ENCODE assay signal across 25 cellular contexts in genomic region chr20:31551163-31551562, GRCh38. TPM values are rescaled to one million over a fixed set of nuclear protein-coding genes. Genes with fewer than 3 reads are reported as not detected.
DNase-seq lines count a peak whose midpoint lies in the region; ATAC-seq and TF ChIP-seq lines count a peak whose summit lies in the region.
"Had no signal": no experiment of that assay in that cellular context is flagged by ENCODE, and none has a peak within 500 bp of the region (broad histone marks: within the 10 kb centered on the region; RNA-seq: fewer than 3 reads in every experiment).

No MANE protein-coding gene starts in this region.

- peaks cover 31% of the 10 kb centered on the region for H3K4me1 ChIP-seq in PC-9 (replicated peaks; ENCODE audit: insufficient read depth)
- H3K4me1 ChIP-seq in smooth muscle cell (ENCODE audit: low read depth) = no peaks in the 10 kb centered on the region
- H3K4me1 ChIP-seq: BE2C, upper lobe of right lung had no signal

- H3K79me2 ChIP-seq in PC-9 (ENCODE audit: low read depth) (peaks cover 44% of the 10 kb centered on the region), smooth muscle cell (ENCODE audit: low read depth) (peaks cover 22% of the 10 kb centered on the region)

- H3K36me3 ChIP-seq in PC-9 (ENCODE audit: low read depth) (peaks cover 47% of the 10 kb centered on the region), smooth muscle cell (ENCODE audit: low read depth) (peaks cover 3% of the 10 kb centered on the region)

- CTCF ChIA-PET in activated naive CD4-positive, alpha-beta T cell treated with anti-CD3 and anti-CD28 coated beads for 36 hours (lab: Charles Lee) = interaction anchor here (0.7 to 14.5 kb wide), 6 partner anchors 9 to 60 kb away, joined by 3 to 321 read pairs (median 6); no protein-coding TSS in a partner anchor
- CTCF ChIA-PET in PC-9 (lab: Charles Lee) (interaction anchor here (0.6 kb wide), 1 partner anchor 91 kb away, joined by 8 read pairs; no protein-coding TSS in a partner anchor), WTC11 (lab: Charles Lee) (interaction anchor here (1.2 to 14.0 kb wide), 5 partner anchors 9 to 111 kb away, joined by 3 to 850 read pairs (median 4); partner anchors contain the start of gene ID1)

- H3K9ac ChIP-seq in smooth muscle cell (ENCODE audit: low read depth) = no peak overlapping the region

- H4K20me1 ChIP-seq in PC-9 (ENCODE audit: insufficient read depth) (no peaks in the 10 kb centered on the region), smooth muscle cell (ENCODE audit: low read depth) (peaks cover 15% of the 10 kb centered on the region)

- H3K27me3 Mint-ChIP-seq in activated naive CD4-positive, alpha-beta T cell treated with anti-CD3 and anti-CD28 coated beads for 36 hours (ENCODE audit: low read depth) = no peaks in the 10 kb centered on the region
- H3K27me3 Mint-ChIP-seq in glutamatergic neuron (ENCODE audit: unreplicated experiment) (peaks cover 26% of the 10 kb centered on the region), WTC11 (ENCODE audit: low read depth) (no peaks in the 10 kb centered on the region)
- H3K27me3 Mint-ChIP-seq: activated CD8-positive, alpha-beta memory T cell treated with anti-CD3 and anti-CD28 coated beads, Interleukin-2, amount 10 ng/mL, durations not matched to agents 7 days and 5 days; activated naive CD8-positive, alpha-beta T cell; naive B cell had no signal

- H3K27ac ChIP-seq in PC-9 (0 out of 2 replicates have a peak overlapping the region, but pooled peaks have one; percentile 47), smooth muscle cell (ENCODE audit: low read depth) (peak overlapping the region; percentile 66)
- H3K27ac ChIP-seq: left ventricle myocardium inferior, upper lobe of right lung had no signal

- TF ChIP-seq CTCF in PC-9 (conservative IDR thresholded peaks at IDR 0.05) (no peak), glutamatergic neuron (IDR thresholded peaks at IDR 0.05; ENCODE audit: partially characterized antibody, unreplicated experiment) (no peak), smooth muscle cell (IDR thresholded peaks at IDR 0.05; ENCODE audit: borderline replicate concordance, insufficient read depth, poor library complexity, severe bottlenecking) (no peak), WTC11 (IDR thresholded peaks at IDR 0.05) (no peak)

- H3K36me3 Mint-ChIP-seq in activated naive CD4-positive, alpha-beta T cell treated with anti-CD3 and anti-CD28 coated beads, Interleukin-2, amount 50 U/mL, for 72 hours = peaks cover 34 to 35% of the 10 kb centered on the region in 2 donors
- H3K36me3 Mint-ChIP-seq in activated naive CD4-positive, alpha-beta T cell treated with anti-CD3 and anti-CD28 coated beads for 36 hours (ENCODE audit: low read depth) = peaks cover 46% of the 10 kb centered on the region
- peaks cover 16% of the 10 kb centered on the region for H3K36me3 Mint-ChIP-seq in glutamatergic neuron (ENCODE audit: unreplicated experiment)
- H3K36me3 Mint-ChIP-seq in WTC11 = peaks cover 64% of the 10 kb centered on the region

- H3K9me3 Mint-ChIP-seq in activated naive CD4-positive, alpha-beta T cell treated with anti-CD3 and anti-CD28 coated beads, Interleukin-2, amount 50 U/mL, for 72 hours = no peaks in the 10 kb centered on the region
- no peaks in the 10 kb centered on the region for H3K9me3 Mint-ChIP-seq in activated naive CD4-positive, alpha-beta T cell treated with anti-CD3 and anti-CD28 coated beads for 36 hours
- H3K9me3 Mint-ChIP-seq in glutamatergic neuron (ENCODE audit: unreplicated experiment) (peaks cover 26% of the 10 kb centered on the region), WTC11 (no peaks in the 10 kb centered on the region)
- H3K9me3 Mint-ChIP-seq: naive B cell had no signal

- H3K4me1 Mint-ChIP-seq in activated naive CD4-positive, alpha-beta T cell treated with anti-CD3 and anti-CD28 coated beads for 36 hours (ENCODE audit: low read depth) = peaks cover 20% of the 10 kb centered on the region
- peaks cover 47% of the 10 kb centered on the region for H3K4me1 Mint-ChIP-seq in glutamatergic neuron (ENCODE audit: low read depth, unreplicated experiment)
- H3K4me1 Mint-ChIP-seq in WTC11 = 0 out of 2 replicates have a peak, but pooled peaks cover 4% of the 10 kb centered on the region

- peak overlapping the region; percentile 9 to 30 for H3K27ac Mint-ChIP-seq in activated naive CD4-positive, alpha-beta T cell treated with anti-CD3 and anti-CD28 coated beads, Interleukin-2, amount 50 U/mL, for 72 hours
- H3K27ac Mint-ChIP-seq in activated naive CD4-positive, alpha-beta T cell treated with anti-CD3 and anti-CD28 coated beads for 36 hours = no peak overlapping the region
- H3K27ac Mint-ChIP-seq in glutamatergic neuron (ENCODE audit: unreplicated experiment) = peak overlapping the region; percentile 34
- H3K27ac Mint-ChIP-seq in WTC11 = no peak overlapping the region
- H3K27ac Mint-ChIP-seq: activated CD8-positive, alpha-beta memory T cell treated with anti-CD3 and anti-CD28 coated beads, Interleukin-2, amount 10 ng/mL, durations not matched to agents 7 days and 5 days; activated naive CD8-positive, alpha-beta T cell had no signal

- POLR2A ChIA-PET in PC-9 (lab: Charles Lee; ENCODE audit: unreplicated experiment) (interaction anchor here (0.6 kb wide), 1 partner anchor 62 kb away, joined by 3 read pairs; no protein-coding TSS in a partner anchor), WTC11 (lab: Charles Lee) (interaction anchor here (0.6 kb wide), 1 partner anchor 60 kb away, joined by 3 read pairs; no protein-coding TSS in a partner anchor)

- H3K27me3 ChIP-seq in PC-9 (ENCODE audit: insufficient read depth, low read depth) (no peaks in the 10 kb centered on the region), smooth muscle cell (ENCODE audit: low read depth) (no peaks in the 10 kb centered on the region)
- H3K27me3 ChIP-seq: BE2C, dorsolateral prefrontal cortex, upper lobe of right lung had no signal

- no peaks in the 10 kb centered on the region for H3K9me2 ChIP-seq in PC-9 (ENCODE audit: insufficient read depth)

- peaks cover 54% of the 10 kb centered on the region; the same call in 1 of the 2 replicates for H3F3A ChIP-seq in PC-9 (ENCODE audit: insufficient read depth, low read depth)
- H3F3A ChIP-seq in smooth muscle cell (ENCODE audit: low read depth) = peaks cover 28% of the 10 kb centered on the region

- ATAC-seq in activated naive CD4-positive, alpha-beta T cell treated with anti-CD3 and anti-CD28 coated beads, Interleukin-2, amount 50 U/mL, for 72 hours = no peak
- ATAC-seq in WTC11 = no peak
- ATAC-seq: activated CD8-positive, alpha-beta memory T cell treated with anti-CD3 and anti-CD28 coated beads, Interleukin-2, amount 10 ng/mL, durations not matched to agents 7 days and 5 days; upper lobe of right lung had no signal

- intact Hi-C loops in activated naive CD4-positive, alpha-beta T cell treated with anti-CD3 and anti-CD28 coated beads for 36 hours (cut with micrococcal nuclease) = no loop called here
- intact Hi-C loops in PC-9 (cut with micrococcal nuclease; ENCODE audit: unreplicated experiment) = no loop called here

- no peaks in the 10 kb centered on the region for H3K9me3 ChIP-seq in PC-9 (ENCODE audit: insufficient read depth, low read depth)
- no peaks in the 10 kb centered on the region for H3K9me3 ChIP-seq in smooth muscle cell (replicated peaks; ENCODE audit: low read depth)
- H3K9me3 ChIP-seq: BE2C, left ventricle myocardium inferior, upper lobe of right lung had no signal

- H3K4me2 ChIP-seq in PC-9 (no peak overlapping the region), smooth muscle cell (peak overlapping the region; percentile 1)

- H3K4me3 ChIP-seq in PC-9 (no peak overlapping the region), smooth muscle cell (no peak overlapping the region)
- H3K4me3 ChIP-seq: dorsolateral prefrontal cortex, left ventricle myocardium inferior, upper lobe of right lung had no signal

- no peak overlapping the region for H2AFZ ChIP-seq in PC-9
- H2AFZ ChIP-seq in smooth muscle cell (ENCODE audit: low read depth) = no peak overlapping the region

- no peak for DNase-seq in activated naive CD4-positive, alpha-beta T cell treated with anti-CD3 and anti-CD28 coated beads, Interleukin-2, amount 50 U/mL, for 72 hours (ENCODE audit: low spot score in 2 of 2)
- DNase-seq in activated naive CD4-positive, alpha-beta T cell treated with anti-CD3 and anti-CD28 coated beads for 36 hours = no peak
- DNase-seq in PC-9 (no peak), glutamatergic neuron (no peak), smooth muscle cell (lab: John Stamatoyannopoulos, UW; ENCODE audit: unreplicated experiment) (no peak), GM03348 (ENCODE audit: low spot score) (no peak), epidermal melanocyte (ENCODE audit: insufficient read length, low spot score) (no peak), WTC11 (ENCODE audit: low spot score) (no peak)
- DNase-seq: activated CD4-positive, alpha-beta T cell treated with anti-CD3 and anti-CD28 coated beads for 1 hour; activated CD8-positive, alpha-beta memory T cell treated with anti-CD3 and anti-CD28 coated beads, Interleukin-2, amount 10 ng/mL, durations not matched to agents 7 days and 5 days; BE2C; cerebellar nuclear complex; dorsolateral prefrontal cortex; KG1; left ventricle myocardium inferior; naive B cell; NCI-H1417; NCI-H2081; NCI-H226; occipital lobe; small intestine; stimulated activated CD4-positive, alpha-beta T cell treated with anti-CD3 and anti-CD28 coated beads, Interleukin-1b, Interleukin-23, amount 100 ng/mL, for 48 hours; T-helper 1 cell; upper lobe of right lung had no signal

- H3K4me3 Mint-ChIP-seq in activated naive CD4-positive, alpha-beta T cell treated with anti-CD3 and anti-CD28 coated beads for 36 hours = no peak overlapping the region
- H3K4me3 Mint-ChIP-seq in glutamatergic neuron (ENCODE audit: unreplicated experiment) = no peak overlapping the region
- no peak overlapping the region for H3K4me3 Mint-ChIP-seq in WTC11
- H3K4me3 Mint-ChIP-seq: activated CD8-positive, alpha-beta memory T cell treated with anti-CD3 and anti-CD28 coated beads, Interleukin-2, amount 10 ng/mL, durations not matched to agents 7 days and 5 days; activated naive CD8-positive, alpha-beta T cell; naive B cell had no signal

- BruUV-seq in PC-9 (replicated peaks; lab: Mats Ljungman, UMichigan) = no TSS peak

RNA-seq across cellular contexts. Expression of gene HM13, which starts 36.9 kb away (rescaled TPM):
- total RNA-seq in activated naive CD4-positive, alpha-beta T cell treated with anti-CD3 and anti-CD28 coated beads, Interleukin-2, amount 50 U/mL, for 72 hours = 100 to 1,000 TPM; 108 to 124 TPM
- 10 to 100 TPM; 67.3 to 69.4 TPM for total RNA-seq in activated naive CD4-positive, alpha-beta T cell treated with anti-CD3 and anti-CD28 coated beads for 36 hours
- total RNA-seq in PC-9 (2021) (220 and 272 TPM in 2 replicates), glutamatergic neuron (ENCODE audit: unreplicated experiment) (320 TPM), smooth muscle cell (165 and 210 TPM in 2 replicates), WTC11 (2021) (93.3 to 103 TPM (median 101 TPM) in 3 replicates)
- polyA plus RNA-seq in smooth muscle cell = 336 and 397 TPM in 2 replicates

RNA-seq across cellular contexts. Expression of gene ID1, which starts 53.9 kb away (rescaled TPM):
- 10 to 100 TPM in 1 of 2 donors, 1 to 10 TPM in 1; 1.4 to 19.4 TPM for total RNA-seq in activated naive CD4-positive, alpha-beta T cell treated with anti-CD3 and anti-CD28 coated beads, Interleukin-2, amount 50 U/mL, for 72 hours
- 1 to 10 TPM; 1.8 to 2.4 TPM for total RNA-seq in activated naive CD4-positive, alpha-beta T cell treated with anti-CD3 and anti-CD28 coated beads for 36 hours
- total RNA-seq in PC-9 (2021) (74.4 and 164 TPM in 2 replicates), glutamatergic neuron (ENCODE audit: unreplicated experiment) (92.0 TPM), smooth muscle cell (396 and 414 TPM in 2 replicates), WTC11 (2021) (88.8 to 158 TPM (median 149 TPM) in 3 replicates)
- 87.6 and 182 TPM in 2 replicates for polyA plus RNA-seq in smooth muscle cell
- total RNA-seq: activated CD8-positive, alpha-beta memory T cell treated with anti-CD3 and anti-CD28 coated beads, Interleukin-2, amount 10 ng/mL, durations not matched to agents 7 days and 5 days had no signal

Comparison
In these comparisons a context has a peak if more than half of its experiments do, and no peak if none do; other contexts are left out.
1. H3K27ac Mint-ChIP-seq: peak in activated naive CD4-positive, alpha-beta T cell treated with anti-CD3 and anti-CD28 coated beads, Interleukin-2, amount 50 U/mL, for 72 hours (2 of 2) and glutamatergic neuron (single experiment); none in activated naive CD4-positive, alpha-beta T cell treated with anti-CD3 and anti-CD28 coated beads for 36 hours (single experiment) and WTC11 (single experiment).